Comparison of ENCODE assay signal across 14 cellular contexts in the genomic region with DNA sequence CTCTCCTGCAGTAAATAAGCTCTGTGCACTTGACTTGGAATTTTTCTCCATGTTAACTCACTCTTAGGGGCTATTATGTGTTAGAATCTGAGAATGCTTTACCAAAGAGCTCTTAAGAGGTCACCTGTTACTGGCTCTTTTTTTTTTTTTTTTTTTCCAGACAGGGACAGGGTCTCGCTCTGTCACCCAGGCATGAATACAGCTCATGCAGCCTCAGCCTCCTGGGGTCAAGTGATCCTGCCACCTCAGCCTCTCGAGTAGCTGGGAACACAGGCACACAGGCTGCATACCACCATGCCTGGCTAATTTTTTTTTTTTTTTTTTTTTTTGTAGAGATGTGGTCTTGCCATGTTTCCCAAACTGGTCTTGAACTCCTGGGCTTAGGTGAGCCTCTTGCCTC. TPM values are rescaled to one million over a fixed set of nuclear protein-coding genes. Genes with fewer than 3 reads are reported as not detected.
DNase-seq lines count a peak whose midpoint lies in the region; ATAC-seq and TF ChIP-seq lines count a peak whose summit lies in the region.
"Had no signal": no experiment of that assay in that cellular context is flagged by ENCODE, and none has a peak within 500 bp of the region (broad histone marks: within the 10 kb centered on the region; RNA-seq: fewer than 3 reads in every experiment).

No MANE protein-coding gene starts in this region.

- H3K36me3 Mint-ChIP-seq in natural killer cell: peaks cover 58% of the 10 kb centered on the region

- peaks cover 11% of the 10 kb centered on the region for H3K79me2 ChIP-seq in ACC112 (ENCODE audit: control insufficient read depth, insufficient read depth, low read length, unreplicated experiment)
- peaks cover 36% of the 10 kb centered on the region for H3K79me2 ChIP-seq in MM.1S (ENCODE audit: low read length)
- peaks cover 49% of the 10 kb centered on the region for H3K79me2 ChIP-seq in osteoblast (ENCODE audit: insufficient read depth, low read length)

- peaks cover 59% of the 10 kb centered on the region for H3K36me3 ChIP-seq in ACC112 (ENCODE audit: insufficient read depth, low read length)
- peaks cover 11% of the 10 kb centered on the region; the same call in 1 of the 2 replicates for H3K36me3 ChIP-seq in MM.1S (replicated peaks; ENCODE audit: insufficient read depth, low read length)
- H3K36me3 ChIP-seq in osteoblast (ENCODE audit: insufficient read depth, low read length): peaks cover 83% of the 10 kb centered on the region

- H3K4me2 ChIP-seq in MM.1S (ENCODE audit: low read depth, low read length) (peak overlapping the region; percentile 58), osteoblast (ENCODE audit: insufficient read depth, low read length) (peak overlapping the region; percentile 19)

- peaks cover 34% of the 10 kb centered on the region for H3K4me1 ChIP-seq in ACC112 (ENCODE audit: control insufficient read depth, insufficient read depth, low read length, unreplicated experiment)
- H3K4me1 ChIP-seq in MM.1S (ENCODE audit: low read length): peaks cover 51% of the 10 kb centered on the region
- peaks cover 47% of the 10 kb centered on the region for H3K4me1 ChIP-seq in osteoblast (ENCODE audit: insufficient read depth, low read length)

- H3K27ac ChIP-seq in ACC112 (ENCODE audit: low read depth, low read length): peak overlapping the region; percentile 70
- peak overlapping the region; percentile 67; the same call in 1 of the 2 replicates for H3K27ac ChIP-seq in MM.1S (ENCODE audit: low read length)
- H3K27ac ChIP-seq in epithelial cell of prostate: peak overlapping the region; percentile 89
- peak overlapping the region; percentile 77 for H3K27ac ChIP-seq in osteoblast (ENCODE audit: low read depth, low read length)

- peaks cover 0 to 4% of the 10 kb centered on the region in 2 donors for H3K4me1 Mint-ChIP-seq in natural killer cell

- ATAC-seq in natural killer cell: no peak
- ATAC-seq: mucosa of descending colon had no signal

- H4K20me1 ChIP-seq in MM.1S (ENCODE audit: insufficient read depth, low read length) (no peaks in the 10 kb centered on the region), osteoblast (ENCODE audit: insufficient read depth, low read length) (peaks cover 13% of the 10 kb centered on the region)

- H3K4me3 ChIP-seq in ACC112 (ENCODE audit: low read depth, low read length) (peak overlapping the region; percentile 11; the same call in 1 of the 2 replicates), MM.1S (ENCODE audit: low read length) (no peak overlapping the region; the same call in 1 of the 2 replicates), osteoblast (ENCODE audit: insufficient read depth, low read length) (peak overlapping the region; percentile 31)
- H3K4me3 ChIP-seq: mucosa of descending colon had no signal

- no peak overlapping the region for H3K27ac Mint-ChIP-seq in natural killer cell

- H3K9me3 ChIP-seq in MM.1S (replicated peaks; ENCODE audit: insufficient read depth, low read length) (no peaks in the 10 kb centered on the region), osteoblast (ENCODE audit: low read depth, low read length) (no peaks in the 10 kb centered on the region)
- H3K9me3 ChIP-seq: BE2C, mucosa of descending colon had no signal

- no peak overlapping the region for H3K4me3 Mint-ChIP-seq in natural killer cell
- H3K4me3 Mint-ChIP-seq: T-helper 2 cell treated with Interferon-gamma antibody and Interleukin-4, amounts not matched to agents 5 μg/mL and 100 μg/mL, for 36 hours had no signal

- H2AFZ ChIP-seq in ACC112 (ENCODE audit: low read length, unreplicated experiment) (no peak overlapping the region), MM.1S (ENCODE audit: low read length) (no peak overlapping the region), osteoblast (ENCODE audit: low read length) (no peak overlapping the region)

- no peaks in the 10 kb centered on the region for H3K27me3 Mint-ChIP-seq in natural killer cell (ENCODE audit: low read depth in 2 of 2)

- H3K9ac ChIP-seq in MM.1S (ENCODE audit: low read length): peak overlapping the region; percentile 33; the same call in 1 of the 2 replicates

- no peak for DNase-seq in MM.1S
- no peak for DNase-seq in epithelial cell of prostate (ENCODE audit: low read depth, low spot score)
- DNase-seq in osteoblast (ENCODE audit: insufficient read length, low spot score, missing footprints): no peak
- no peak for DNase-seq in effector CD4-positive, alpha-beta T cell
- no peak for DNase-seq in superior temporal gyrus (ENCODE audit: extremely low spot score)
- DNase-seq in amniotic stem cell (lab: John Stamatoyannopoulos, UW): no peak
- DNase-seq in natural killer cell: no peak
- DNase-seq: BE2C, hippocampal formation, mucosa of descending colon, NCI-H2171, small intestine had no signal

- intact Hi-C loops in natural killer cell (cut with micrococcal nuclease): no loop called here

- TF ChIP-seq CTCF in MM.1S (IDR thresholded peaks at IDR 0.05; ENCODE audit: low read length) (no peak), osteoblast (IDR thresholded peaks at IDR 0.05; ENCODE audit: extremely low read depth, low read depth, low read length) (no peak), natural killer cell (IDR thresholded peaks at IDR 0.05) (no peak)

- no peaks in the 10 kb centered on the region for H3K27me3 ChIP-seq in ACC112 (ENCODE audit: insufficient read depth, low read length)
- no peaks in the 10 kb centered on the region for H3K27me3 ChIP-seq in MM.1S (replicated peaks; ENCODE audit: insufficient read depth, low read length)
- H3K27me3 ChIP-seq in osteoblast (ENCODE audit: insufficient read depth, low read length): no peaks in the 10 kb centered on the region
- H3K27me3 ChIP-seq: BE2C had no signal

- no peaks in the 10 kb centered on the region for H3K9me2 ChIP-seq in MM.1S (replicated peaks; ENCODE audit: insufficient read depth, low read length)

- no peaks in the 10 kb centered on the region for H3K9me3 Mint-ChIP-seq in natural killer cell
- H3K9me3 Mint-ChIP-seq: T-helper 2 cell treated with Interferon-gamma antibody and Interleukin-4, amounts not matched to agents 5 μg/mL and 100 μg/mL, for 36 hours had no signal

- peaks cover 29% of the 10 kb centered on the region for H3F3A ChIP-seq in MM.1S (ENCODE audit: insufficient read depth, low read length)

RNA-seq across cellular contexts. Expression of a gene that starts 22.1 kb away (rescaled TPM):
- total RNA-seq in osteoblast: 49.8 and 54.3 TPM in 2 replicates
- total RNA-seq in natural killer cell: 10 to 100 TPM; 39.0 to 46.5 (median 45.8) TPM

RNA-seq across cellular contexts. Expression of a gene that starts 22.2 kb away (rescaled TPM):
- 9.1 and 9.8 TPM in 2 replicates for total RNA-seq in osteoblast
- 1 to 10 TPM; 1.8 to 3.9 (median 2.5) TPM for total RNA-seq in natural killer cell
